1 cellular context compared by ENCODE assay signal in the genomic region with DNA sequence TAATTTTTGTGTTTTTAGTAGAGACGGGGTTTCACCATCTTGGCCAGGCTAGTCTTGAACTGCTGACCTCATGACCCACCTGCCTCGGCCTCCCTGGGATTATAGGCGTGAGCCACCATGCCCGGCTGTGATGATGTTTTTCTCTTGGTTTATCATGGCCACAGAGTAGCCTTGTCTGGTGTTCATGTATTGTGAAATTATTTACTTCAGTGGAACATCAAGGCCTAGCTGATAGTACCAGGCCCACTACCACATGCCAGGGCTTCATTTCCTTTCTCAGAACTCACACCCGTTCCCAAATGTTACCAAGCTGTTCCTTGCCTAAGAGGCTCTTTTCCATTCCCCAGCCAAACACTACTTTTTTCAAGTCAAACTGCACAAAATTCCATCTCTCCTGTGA.
TF ChIP-seq lines count a peak whose summit lies in the region.

No MANE protein-coding gene starts in this region.

TF ChIP-seq in GM23338, 12 proteins besides CTCF, POLR2A, EP300 and RAD21 (continued from another document):
- TF ChIP-seq, protein P1, sequence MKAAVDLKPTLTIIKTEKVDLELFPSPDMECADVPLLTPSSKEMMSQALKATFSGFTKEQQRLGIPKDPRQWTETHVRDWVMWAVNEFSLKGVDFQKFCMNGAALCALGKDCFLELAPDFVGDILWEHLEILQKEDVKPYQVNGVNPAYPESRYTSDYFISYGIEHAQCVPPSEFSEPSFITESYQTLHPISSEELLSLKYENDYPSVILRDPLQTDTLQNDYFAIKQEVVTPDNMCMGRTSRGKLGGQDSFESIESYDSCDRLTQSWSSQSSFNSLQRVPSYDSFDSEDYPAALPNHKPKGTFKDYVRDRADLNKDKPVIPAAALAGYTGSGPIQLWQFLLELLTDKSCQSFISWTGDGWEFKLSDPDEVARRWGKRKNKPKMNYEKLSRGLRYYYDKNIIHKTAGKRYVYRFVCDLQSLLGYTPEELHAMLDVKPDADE (IDR thresholded peaks at IDR 0.05), result no peak
- TF ChIP-seq, protein P2, sequence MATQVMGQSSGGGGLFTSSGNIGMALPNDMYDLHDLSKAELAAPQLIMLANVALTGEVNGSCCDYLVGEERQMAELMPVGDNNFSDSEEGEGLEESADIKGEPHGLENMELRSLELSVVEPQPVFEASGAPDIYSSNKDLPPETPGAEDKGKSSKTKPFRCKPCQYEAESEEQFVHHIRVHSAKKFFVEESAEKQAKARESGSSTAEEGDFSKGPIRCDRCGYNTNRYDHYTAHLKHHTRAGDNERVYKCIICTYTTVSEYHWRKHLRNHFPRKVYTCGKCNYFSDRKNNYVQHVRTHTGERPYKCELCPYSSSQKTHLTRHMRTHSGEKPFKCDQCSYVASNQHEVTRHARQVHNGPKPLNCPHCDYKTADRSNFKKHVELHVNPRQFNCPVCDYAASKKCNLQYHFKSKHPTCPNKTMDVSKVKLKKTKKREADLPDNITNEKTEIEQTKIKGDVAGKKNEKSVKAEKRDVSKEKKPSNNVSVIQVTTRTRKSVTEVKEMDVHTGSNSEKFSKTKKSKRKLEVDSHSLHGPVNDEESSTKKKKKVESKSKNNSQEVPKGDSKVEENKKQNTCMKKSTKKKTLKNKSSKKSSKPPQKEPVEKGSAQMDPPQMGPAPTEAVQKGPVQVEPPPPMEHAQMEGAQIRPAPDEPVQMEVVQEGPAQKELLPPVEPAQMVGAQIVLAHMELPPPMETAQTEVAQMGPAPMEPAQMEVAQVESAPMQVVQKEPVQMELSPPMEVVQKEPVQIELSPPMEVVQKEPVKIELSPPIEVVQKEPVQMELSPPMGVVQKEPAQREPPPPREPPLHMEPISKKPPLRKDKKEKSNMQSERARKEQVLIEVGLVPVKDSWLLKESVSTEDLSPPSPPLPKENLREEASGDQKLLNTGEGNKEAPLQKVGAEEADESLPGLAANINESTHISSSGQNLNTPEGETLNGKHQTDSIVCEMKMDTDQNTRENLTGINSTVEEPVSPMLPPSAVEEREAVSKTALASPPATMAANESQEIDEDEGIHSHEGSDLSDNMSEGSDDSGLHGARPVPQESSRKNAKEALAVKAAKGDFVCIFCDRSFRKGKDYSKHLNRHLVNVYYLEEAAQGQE (IDR thresholded peaks at IDR 0.05; ENCODE audit: unreplicated experiment), result no peak
- TF ChIP-seq EZH2 (IDR thresholded peaks at IDR 0.05; ENCODE audit: low read depth, unreplicated experiment), result no peak
- no peak for TF ChIP-seq POLR2AphosphoS5 (IDR thresholded peaks at IDR 0.05; ENCODE audit: low read depth)
